8 cellular contexts compared by ENCODE assay signal in genomic region chr1:36223996-36224536, GRCh38.
DNase-seq lines count a peak whose midpoint lies in the region; ATAC-seq and TF ChIP-seq lines count a peak whose summit lies in the region.

TSS of gene THRAP3 (plus strand) at chr1:36224443. CDS start at chr1:36282564, 58,121 bp downstream.

- TF ChIP-seq CTCF in AG09309 (IDR thresholded peaks at IDR 0.05; ENCODE audit: control insufficient read depth, insufficient read depth, low read depth, low read length, missing control alignments) = no peak

- peak within 1 kb of the TSS; percentile 100 for H3K27ac Mint-ChIP-seq in central memory CD8-positive, alpha-beta T cell (ENCODE audit: low read depth)

- peak; percentile 97 for DNase-seq in AG09309 (ENCODE audit: low read depth)
- peak; percentile 99 to 100 for DNase-seq in NCI-H446 (lab: John Stamatoyannopoulos, UW)
- DNase-seq in activated CD4-positive, CD25-positive, alpha-beta regulatory T cell treated with anti-CD3 and anti-CD28 coated beads, Interleukin-2, amount 50 U/mL, for 16 hours (ENCODE audit: low read depth, low spot score) = peak; percentile 99
- peak; percentile 97 to 100 for DNase-seq in central memory CD8-positive, alpha-beta T cell (ENCODE audit: low spot score in 2 of 2)
- peak; percentile 98 for DNase-seq in inferior parietal cortex (ENCODE audit: extremely low spot score)
- DNase-seq in stimulated activated CD4-positive, alpha-beta T cell treated with anti-CD3 and anti-CD28 coated beads, Interleukin-12 subunit alpha, Interleukin-12 subunit beta, amount 100 ng/mL, for 24 hours (ENCODE audit: low read depth in 2 of 2) = peak; percentile 99

- H3K9me3 Mint-ChIP-seq in central memory CD8-positive, alpha-beta T cell = no peaks in the 10 kb centered on the region

- H3K4me3 Mint-ChIP-seq in central memory CD8-positive, alpha-beta T cell = peak within 1 kb of the TSS; percentile 98

- peaks cover 35% of the 10 kb centered on the region for H3K4me1 Mint-ChIP-seq in central memory CD8-positive, alpha-beta T cell

- H3K27me3 Mint-ChIP-seq in central memory CD8-positive, alpha-beta T cell = no peaks in the 10 kb centered on the region

- H3K36me3 Mint-ChIP-seq in central memory CD8-positive, alpha-beta T cell (ENCODE audit: insufficient read depth) = peaks cover 43% of the 10 kb centered on the region

- ATAC-seq in GM19025 (IDR thresholded peaks at IDR 0.05; ENCODE audit: low read depth, unreplicated experiment) (peak; percentile 86), HG03342 (IDR thresholded peaks at IDR 0.05; ENCODE audit: unreplicated experiment) (peak; percentile 88)
- peak; percentile 89 for ATAC-seq in central memory CD8-positive, alpha-beta T cell (replicated peaks; ENCODE audit: extremely low read depth, poor library complexity, severe bottlenecking)

- H3K4me3 ChIP-seq in AG09309 (ENCODE audit: control insufficient read depth, low read depth, low read length) = peak within 1 kb of the TSS; percentile 96

Comparison
In these comparisons a context has a peak if more than half of its experiments do, and no peak if none do; other contexts are left out.
1. Peak in every context shown above with its lines: DNase-seq, ATAC-seq and H3K4me3 ChIP-seq.